ENCODE assay signal across 18 cellular contexts in the genomic region with DNA sequence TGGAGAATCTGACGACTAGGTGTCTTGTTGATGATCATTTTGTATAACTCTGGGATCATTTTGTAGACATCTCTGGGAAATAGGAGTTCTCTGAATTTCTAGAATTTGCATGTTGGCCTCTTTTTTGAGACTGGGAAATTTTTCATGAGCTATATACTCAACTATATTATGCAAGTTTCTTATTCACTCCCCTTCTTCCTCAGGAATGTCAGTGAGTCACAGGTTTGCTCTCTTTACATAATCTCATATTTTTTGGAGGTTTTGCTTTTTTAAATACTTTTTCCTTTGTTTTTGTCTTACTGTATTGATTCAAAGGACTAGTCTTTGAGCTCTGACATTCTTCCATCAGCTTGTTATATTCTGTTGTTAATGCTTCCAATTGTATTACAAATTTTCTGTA.
DNase-seq lines count a peak whose midpoint lies in the region; ATAC-seq and TF ChIP-seq lines count a peak whose summit lies in the region.
"Had no signal": no experiment of that assay in that cellular context is flagged by ENCODE, and none has a peak within 500 bp of the region (broad histone marks: within the 10 kb centered on the region; RNA-seq: fewer than 3 reads in every experiment).

No MANE protein-coding gene starts in this region.

- in situ Hi-C loops in brain microvascular endothelial cell (cut with HindIII; ENCODE audit: low pct_ligation_motif_present, low sequenced_read_pairs), result no loop called here

- H3K4me3 ChIP-seq in RWPE2 (ENCODE audit: severe bottlenecking) (no peak overlapping the region), choroid plexus epithelial cell (ENCODE audit: low read depth, low read length) (no peak overlapping the region), brain microvascular endothelial cell (ENCODE audit: low read depth, low read length) (no peak overlapping the region)
- H3K4me3 ChIP-seq: BLaER1, GM23338 had no signal

- DNase-seq in ELR (ENCODE audit: low read depth), result peak; percentile 18
- peak; percentile 4 for DNase-seq in HT1080 (ENCODE audit: low read depth)
- no peak for DNase-seq in RWPE2 (ENCODE audit: low spot score)
- peak; percentile 1 for DNase-seq in choroid plexus epithelial cell (ENCODE audit: low read depth)
- DNase-seq in MV-4-11 (lab: John Stamatoyannopoulos, UW), result no peak
- DNase-seq in brain microvascular endothelial cell, result no peak
- DNase-seq in NCI-H1048 (lab: John Stamatoyannopoulos, UW), result no peak
- DNase-seq: 8988T; CD4-positive, alpha-beta memory T cell; DMS 273 treated with DMSO at 0.1 percent for 48 hours; DMS53; DND-41; EL; HCEC 1CT had no signal

- H3K36me3 ChIP-seq in RWPE2 (ENCODE audit: low read depth) (no peaks in the 10 kb centered on the region), brain microvascular endothelial cell (replicated peaks) (no peaks in the 10 kb centered on the region)
- H3K36me3 ChIP-seq: BLaER1 had no signal

- H3K27me3 ChIP-seq in RWPE2 (ENCODE audit: insufficient read depth, poor library complexity, severe bottlenecking) (no peaks in the 10 kb centered on the region), brain microvascular endothelial cell (replicated peaks) (no peaks in the 10 kb centered on the region)
- H3K27me3 ChIP-seq: BLaER1 had no signal

- H3K4me1 ChIP-seq in RWPE2 (ENCODE audit: insufficient read depth, poor library complexity, severe bottlenecking), result no peaks in the 10 kb centered on the region
- H3K4me1 ChIP-seq: BLaER1 had no signal

- no peaks in the 10 kb centered on the region for H3K9me3 ChIP-seq in RWPE2 (ENCODE audit: severe bottlenecking)

- H3K27ac ChIP-seq in RWPE2 (ENCODE audit: poor library complexity, severe bottlenecking), result no peak overlapping the region
- H3K27ac ChIP-seq in brain microvascular endothelial cell, result no peak overlapping the region
- H3K27ac ChIP-seq: BLaER1, HL-60 had no signal

- TF ChIP-seq CTCF in RWPE2 (IDR thresholded peaks at IDR 0.05; ENCODE audit: poor library complexity, severe bottlenecking) (no peak), choroid plexus epithelial cell (conservative IDR thresholded peaks at IDR 0.05; ENCODE audit: low read depth, low read length) (no peak), brain microvascular endothelial cell (IDR thresholded peaks at IDR 0.05; ENCODE audit: low read depth, low read length, missing control alignments) (no peak)

- peak; percentile 51; the same call in 1 of the 3 replicates for ATAC-seq in RWPE2 (ENCODE audit: low read depth)
- ATAC-seq in GM21723 (IDR thresholded peaks at IDR 0.05; ENCODE audit: unreplicated experiment), result no peak
- ATAC-seq: GM23338 had no signal

Comparison
In these comparisons a context has a peak if more than half of its experiments do, and no peak if none do; other contexts are left out.
1. DNase-seq: peak in ELR (single experiment), HT1080 (single experiment) and choroid plexus epithelial cell (single experiment); none in RWPE2 (single experiment), MV-4-11 (single experiment), brain microvascular endothelial cell (single experiment) and NCI-H1048 (single experiment).